ENCODE assay signal across 14 cellular contexts in genomic region chr20:59412251-59412650, GRCh38.
DNase-seq lines count a peak whose midpoint lies in the region; ATAC-seq and TF ChIP-seq lines count a peak whose summit lies in the region.
"Had no signal": no experiment of that assay in that cellular context is flagged by ENCODE, and none has a peak within 500 bp of the region (broad histone marks: within the 10 kb centered on the region; RNA-seq: fewer than 3 reads in every experiment).

No MANE protein-coding gene starts in this region.

- peak overlapping the region; percentile 61 for H3K27ac ChIP-seq in WERI-Rb-1
- H3K27ac ChIP-seq in neural progenitor cell = peak overlapping the region; percentile 81
- H3K27ac ChIP-seq: GM23248, SK-N-MC had no signal

- no peak overlapping the region for H3K4me3 ChIP-seq in WERI-Rb-1 (ENCODE audit: low read depth, low read length)
- no peak overlapping the region for H3K4me3 ChIP-seq in neural progenitor cell
- H3K4me3 ChIP-seq: GM23248, K562, SK-N-MC had no signal

- no peak overlapping the region for H3K4me3 Mint-ChIP-seq in neural progenitor cell
- H3K4me3 Mint-ChIP-seq: CD14-positive monocyte had no signal

- no peaks in the 10 kb centered on the region for H3K36me3 ChIP-seq in WERI-Rb-1
- no peaks in the 10 kb centered on the region for H3K36me3 ChIP-seq in neural progenitor cell

- no peak overlapping the region for H3K9ac ChIP-seq in neural progenitor cell
- H3K9ac ChIP-seq: GM23248 had no signal

- H3K27ac Mint-ChIP-seq in neural progenitor cell = no peak overlapping the region
- H3K27ac Mint-ChIP-seq: CD14-positive monocyte had no signal

- no peaks in the 10 kb centered on the region for H3K79me2 ChIP-seq in neural progenitor cell (ENCODE audit: low read depth)

- H3K36me3 Mint-ChIP-seq in neural progenitor cell = no peaks in the 10 kb centered on the region
- H3K36me3 Mint-ChIP-seq: CD14-positive monocyte had no signal

- peak overlapping the region; percentile 83 for H2AFZ ChIP-seq in neural progenitor cell (replicated peaks)
- H2AFZ ChIP-seq: GM23248 had no signal

- no peaks in the 10 kb centered on the region for H3K27me3 ChIP-seq in WERI-Rb-1 (ENCODE audit: insufficient read depth, low read depth, severe bottlenecking)
- H3K27me3 ChIP-seq in neural progenitor cell = no peaks in the 10 kb centered on the region

- H3K9me3 Mint-ChIP-seq in neural progenitor cell = peaks cover 7% of the 10 kb centered on the region

- H4K20me1 ChIP-seq in neural progenitor cell (ENCODE audit: low read depth) = no peaks in the 10 kb centered on the region

- H3K4me1 Mint-ChIP-seq in neural progenitor cell = peaks cover 17% of the 10 kb centered on the region
- H3K4me1 Mint-ChIP-seq: CD14-positive monocyte had no signal

- DNase-seq in DMS 273 treated with DMSO at 0.1 percent for 48 hours (lab: John Stamatoyannopoulos, UW) (peak; percentile 99), NCI-H2171 treated with DMSO at 0.1 percent for 48 hours (lab: John Stamatoyannopoulos, UW) (peak; percentile 99), WERI-Rb-1 (no peak), neural progenitor cell (ENCODE audit: low spot score) (peak; percentile 44), occipital lobe (lab: John Stamatoyannopoulos, UW) (no peak)
- DNase-seq: EL, GM23248, NCI-H2029 treated with DMSO at 0.1 percent for 48 hours had no signal

- peak overlapping the region; percentile 61 for H3K4me2 ChIP-seq in neural progenitor cell

- peaks cover 7% of the 10 kb centered on the region for H3K9me3 ChIP-seq in WERI-Rb-1 (ENCODE audit: severe bottlenecking)
- no peaks in the 10 kb centered on the region for H3K9me3 ChIP-seq in neural progenitor cell (ENCODE audit: low read depth)

- H3F3A ChIP-seq in neural progenitor cell (ENCODE audit: low read depth) = peaks cover 19% of the 10 kb centered on the region

- TF ChIP-seq CTCF in WERI-Rb-1 (IDR thresholded peaks at IDR 0.05; ENCODE audit: low read depth, low read length) (no peak), neural progenitor cell (IDR thresholded peaks at IDR 0.05) (no peak)

- no peak for ATAC-seq in GM19395 (IDR thresholded peaks at IDR 0.05; ENCODE audit: unreplicated experiment)
- ATAC-seq in GM21423 (IDR thresholded peaks at IDR 0.05; ENCODE audit: unreplicated experiment) = no peak
- ATAC-seq: K562, Panc1 had no signal

- peaks cover 23% of the 10 kb centered on the region for H3K4me1 ChIP-seq in neural progenitor cell

- H3K27me3 Mint-ChIP-seq in neural progenitor cell (ENCODE audit: insufficient read depth, low read depth) = peaks cover 2% of the 10 kb centered on the region

Comparison
In these comparisons a context has a peak if more than half of its experiments do, and no peak if none do; other contexts are left out.
1. DNase-seq: peak in DMS 273 treated with DMSO at 0.1 percent for 48 hours (single experiment), NCI-H2171 treated with DMSO at 0.1 percent for 48 hours (single experiment) and neural progenitor cell (single experiment); none in WERI-Rb-1 (single experiment) and occipital lobe (single experiment).